21 cellular contexts compared by ENCODE assay signal in genomic region chr4:38788327-38788726, GRCh38. TPM values are rescaled to one million over a fixed set of nuclear protein-coding genes. Genes with fewer than 3 reads are reported as not detected.
DNase-seq lines count a peak whose midpoint lies in the region; ATAC-seq and TF ChIP-seq lines count a peak whose summit lies in the region.
"Had no signal": no experiment of that assay in that cellular context is flagged by ENCODE, and none has a peak within 500 bp of the region (broad histone marks: within the 10 kb centered on the region; RNA-seq: fewer than 3 reads in every experiment).

No MANE protein-coding gene starts in this region.

- intact Hi-C loops in left ventricle myocardium inferior (cut with micrococcal nuclease), result no loop called here

- no peaks in the 10 kb centered on the region for H3K79me2 ChIP-seq in GM23248 (ENCODE audit: insufficient read depth)

- no peaks in the 10 kb centered on the region for H3K9me2 ChIP-seq in GM23248 (ENCODE audit: insufficient read depth)

- H3K9me3 ChIP-seq in GM23248 (ENCODE audit: low read depth) (no peaks in the 10 kb centered on the region), left ventricle myocardium inferior (replicated peaks) (no peaks in the 10 kb centered on the region)
- H3K9me3 ChIP-seq: lower lobe of right lung, transverse colon had no signal

- H2AFZ ChIP-seq in GM23248, result no peak overlapping the region

- H3K36me3 ChIP-seq in GM23248 (ENCODE audit: low read depth) (no peaks in the 10 kb centered on the region), left ventricle myocardium inferior (no peaks in the 10 kb centered on the region)
- H3K36me3 ChIP-seq: lower lobe of right lung, transverse colon had no signal

- in situ Hi-C loops in GM23248 (cut with MboI), result no loop called here

- no peak overlapping the region for H3K4me2 ChIP-seq in GM23248 (ENCODE audit: unreplicated experiment)

- no peaks in the 10 kb centered on the region for H3F3A ChIP-seq in GM23248 (ENCODE audit: insufficient read depth)

- H3K4me3 ChIP-seq in GM23248, result no peak overlapping the region
- no peak overlapping the region for H3K4me3 ChIP-seq in fibroblast of mammary gland (ENCODE audit: control insufficient read depth, low read depth, low read length)
- H3K4me3 ChIP-seq in left ventricle myocardium inferior, result no peak overlapping the region
- H3K4me3 ChIP-seq: lower lobe of right lung, transverse colon had no signal

- H3K9ac ChIP-seq in GM23248, result no peak overlapping the region

- no peak for ATAC-seq in HG02588 (IDR thresholded peaks at IDR 0.05; ENCODE audit: unreplicated experiment)
- ATAC-seq: activated T-cell treated with anti-CD3 and anti-CD28 coated beads, Interleukin-2, amount 50 U/mL, for 4 hours; lower lobe of right lung; stimulated activated naive CD8-positive, alpha-beta T cell treated with anti-CD3 and anti-CD28 coated beads, Interleukin-15, Interleukin-2, amounts not matched to agents 100 U/mL and 50 U/mL, for 24 hours had no signal

- H3K27ac ChIP-seq in GM23248 (no peak overlapping the region), left ventricle myocardium inferior (replicated peaks) (no peak overlapping the region)
- H3K27ac ChIP-seq: lower lobe of right lung, transverse colon had no signal

- 0 to 8% methylated on average over 1 of the region's 1 CpG for WGBS in GM23248 (ENCODE audit: low coverage in 1 of 2, low lambda C conversion rate in 2 of 2, missing lambda C conversion rate in 2 of 2), 2 experiments

- DNase-seq in GM23248 (peak; percentile 31), amniotic epithelial cell (ENCODE audit: low read depth) (peak; percentile 19), fibroblast of mammary gland (ENCODE audit: low read depth) (peak; percentile 28), renal cortical epithelial cell (ENCODE audit: low read depth) (peak; percentile 63), left ventricle myocardium inferior (no peak), COLO829 (ENCODE audit: low spot score) (no peak)
- DNase-seq: activated naive CD4-positive, alpha-beta T cell treated with anti-CD3 and anti-CD28 coated beads for 36 hours; activated T-cell treated with anti-CD3 and anti-CD28 coated beads, Interleukin-2, amount 50 U/mL, for 4 hours; COR-L47; GDM1; lower lobe of right lung; NCI-H1694; NCI-H345; occipital lobe; stimulated activated CD4-positive, alpha-beta T cell treated with anti-CD3 and anti-CD28 coated beads, Interleukin-2, amount 100 ng/mL, for 24 hours; stimulated activated naive CD8-positive, alpha-beta T cell treated with anti-CD3 and anti-CD28 coated beads, Interleukin-15, Interleukin-2, amounts not matched to agents 100 U/mL and 50 U/mL, for 24 hours; transverse colon had no signal

- no peaks in the 10 kb centered on the region for H3K4me1 ChIP-seq in GM23248 (ENCODE audit: insufficient read depth)
- H3K4me1 ChIP-seq in left ventricle myocardium inferior, result no peaks in the 10 kb centered on the region
- H3K4me1 ChIP-seq: lower lobe of right lung, transverse colon had no signal

- no peaks in the 10 kb centered on the region for H4K20me1 ChIP-seq in GM23248 (ENCODE audit: insufficient read depth)

- no peaks in the 10 kb centered on the region for H3K27me3 ChIP-seq in GM23248 (replicated peaks; ENCODE audit: insufficient read depth)
- no peaks in the 10 kb centered on the region for H3K27me3 ChIP-seq in left ventricle myocardium inferior (ENCODE audit: low read depth)
- H3K27me3 ChIP-seq: transverse colon had no signal

- TF ChIP-seq CTCF in fibroblast of mammary gland (conservative IDR thresholded peaks at IDR 0.05; ENCODE audit: control insufficient read depth, insufficient read depth, low read depth, low read length) (no peak), left ventricle myocardium inferior (IDR thresholded peaks at IDR 0.05; ENCODE audit: borderline replicate concordance) (no peak)

RNA-seq across cellular contexts. Expression of gene TLR10, which starts 5.5 kb away (rescaled TPM):
- total RNA-seq in GM23248 (2014; rRNA removed; shearing (Covaris generic)), result not detected in 2 replicates
- polyA plus RNA-seq in GM23248 (2016; fragmentation: Nextera tagmentation; extraction: Ambion mirVana), result not detected in 2 replicates
- total RNA-seq in renal cortical epithelial cell, result not detected in 2 replicates
- total RNA-seq in left ventricle myocardium inferior, result not detected
- total RNA-seq: dermis microvascular lymphatic vessel endothelial cell, epithelial cell of proximal tubule, H1 had no signal
- polyA plus RNA-seq: H1 had no signal

RNA-seq across cellular contexts. Expression of gene TLR1, which starts 16.3 kb away (rescaled TPM):
- not detected in 2 replicates for total RNA-seq in GM23248 (2014; rRNA removed; shearing (Covaris generic))
- 0.11 TPM in 1 of 2 replicates, not detected in the other for polyA plus RNA-seq in GM23248 (2016; fragmentation: Nextera tagmentation; extraction: Ambion mirVana)
- total RNA-seq in renal cortical epithelial cell (8.7 and 25.2 TPM in 2 replicates), left ventricle myocardium inferior (3.5 TPM)
- total RNA-seq: H1 had no signal
- polyA plus RNA-seq: H1 had no signal

Comparison
In these comparisons a context has a peak if more than half of its experiments do, and no peak if none do; other contexts are left out.
1. DNase-seq: peak in GM23248 (single experiment), amniotic epithelial cell (single experiment), fibroblast of mammary gland (single experiment) and renal cortical epithelial cell (single experiment); none in left ventricle myocardium inferior (single experiment) and COLO829 (single experiment).